10 cellular contexts compared by ENCODE assay signal in genomic region chr16:11677451-11677951, GRCh38. TPM values are rescaled to one million over a fixed set of nuclear protein-coding genes. Genes with fewer than 3 reads are reported as not detected.
DNase-seq lines count a peak whose midpoint lies in the region; ATAC-seq and TF ChIP-seq lines count a peak whose summit lies in the region.
"Had no signal": no experiment of that assay in that cellular context is flagged by ENCODE, and none has a peak within 500 bp of the region (broad histone marks: within the 10 kb centered on the region; RNA-seq: fewer than 3 reads in every experiment).

No MANE protein-coding gene starts in this region.

- H3K27me3 ChIP-seq in mammary epithelial cell (ENCODE audit: insufficient read depth, low read length) (no peaks in the 10 kb centered on the region), muscle layer of duodenum (ENCODE audit: low read depth, low read length) (no peaks in the 10 kb centered on the region)

- H3K9me3 Mint-ChIP-seq in natural killer cell = no peaks in the 10 kb centered on the region
- no peaks in the 10 kb centered on the region for H3K9me3 Mint-ChIP-seq in natural killer cell treated with Interleukin-12 subunit alpha and Interleukin-12 subunit beta and Interleukin-15 and Interleukin-18, amount 100 ng/mL, for 72 hours

- dilution Hi-C loops in mammary epithelial cell (cut with HindIII; ENCODE audit: low sequenced_read_pairs) = no loop called here

- peak overlapping the region in 1 of 2 donors; percentile 62 for H3K27ac Mint-ChIP-seq in natural killer cell
- peak overlapping the region in 1 of 2 donors; percentile 71 for H3K27ac Mint-ChIP-seq in natural killer cell treated with Interleukin-12 subunit alpha and Interleukin-12 subunit beta and Interleukin-15 and Interleukin-18, amount 100 ng/mL, for 72 hours

- in situ Hi-C loops in mammary epithelial cell (cut with MboI; ENCODE audit: low sequenced_read_pairs in 2 of 2) = no loop called here

- H3K9ac ChIP-seq in mammary epithelial cell (ENCODE audit: insufficient read depth, low read length) = no peak overlapping the region

- TF ChIP-seq CTCF in natural killer cell (IDR thresholded peaks at IDR 0.05) = no peak
- TF ChIP-seq CTCF in mammary epithelial cell (conservative IDR thresholded peaks at IDR 0.05 in 1 of 2, IDR thresholded peaks at IDR 0.05 in 1 of 2; ENCODE audit: extremely low read depth in 1 of 2, insufficient read depth in 1 of 2, low read depth in 1 of 2, low read length in 2 of 2) = no peak

- peak overlapping the region; percentile 74 for H3K4me2 ChIP-seq in mammary epithelial cell (ENCODE audit: insufficient read depth, low read depth, low read length)

- H3K9me3 ChIP-seq in mammary epithelial cell (replicated peaks; ENCODE audit: insufficient read depth, low read length) (no peaks in the 10 kb centered on the region), muscle layer of duodenum (ENCODE audit: control insufficient read depth in 1 of 2, low read length in 2 of 2) (no peaks in the 10 kb centered on the region)

- peaks cover 43% of the 10 kb centered on the region for H3K79me2 ChIP-seq in mammary epithelial cell (ENCODE audit: insufficient read depth, low read length)

- ATAC-seq in natural killer cell = no peak
- ATAC-seq in natural killer cell treated with Interleukin-12 subunit alpha and Interleukin-12 subunit beta and Interleukin-15 and Interleukin-18, amount 100 ng/mL, for 72 hours = no peak
- no peak for ATAC-seq in GM18520 (IDR thresholded peaks at IDR 0.05; ENCODE audit: unreplicated experiment)
- ATAC-seq in HG02763 (IDR thresholded peaks at IDR 0.05; ENCODE audit: unreplicated experiment) = no peak

- no TSS peak for BruUV-seq in mammary epithelial cell (replicated peaks; lab: Mats Ljungman, UMichigan)

- WGBS in mammary epithelial cell (ENCODE audit: low coverage, missing lambda C conversion rate) = 48% methylated on average over 9 of the region's 9 CpGs

- H3K36me3 Mint-ChIP-seq in natural killer cell = no peaks in the 10 kb centered on the region
- H3K36me3 Mint-ChIP-seq in natural killer cell treated with Interleukin-12 subunit alpha and Interleukin-12 subunit beta and Interleukin-15 and Interleukin-18, amount 100 ng/mL, for 72 hours = no peaks in the 10 kb centered on the region

- H3K27ac ChIP-seq in mammary epithelial cell (ENCODE audit: insufficient read depth, low read depth, low read length) (peak overlapping the region; percentile 30), muscle layer of duodenum (ENCODE audit: low read length) (peak overlapping the region; percentile 21)
- H3K27ac ChIP-seq: HL-60 had no signal

- intact Hi-C loops in natural killer cell (cut with micrococcal nuclease) = no loop called here
- intact Hi-C loops in mammary epithelial cell (cut with micrococcal nuclease) = loop anchor here (2.0 kb wide), 1 partner anchor 37 kb away; no protein-coding TSS in a partner anchor

- H4K20me1 ChIP-seq in mammary epithelial cell (ENCODE audit: insufficient read depth, low read length) = no peaks in the 10 kb centered on the region

- CTCF ChIA-PET in mammary epithelial cell (lab: Charles Lee; ENCODE audit: low non-redundant PET) = no interaction called here

- DNase-seq in natural killer cell = no peak
- DNase-seq in natural killer cell treated with Interleukin-12 subunit alpha and Interleukin-12 subunit beta and Interleukin-15 and Interleukin-18, amount 100 ng/mL, for 72 hours (ENCODE audit: low spot score) = no peak
- peak; percentile 31 for DNase-seq in mammary epithelial cell
- no peak for DNase-seq in NCI-H2196 (lab: John Stamatoyannopoulos, UW; ENCODE audit: unreplicated experiment)
- DNase-seq in activated CD8-positive, alpha-beta memory T cell treated with anti-CD3 and anti-CD28 coated beads, Interleukin-2, amount 50 U/mL, for 4 hours = no peak
- DNase-seq: foreskin melanocyte had no signal

- peaks cover 76% of the 10 kb centered on the region for H3K4me1 ChIP-seq in mammary epithelial cell (ENCODE audit: insufficient read depth, low read length)
- peaks cover 31 to 55% of the 10 kb centered on the region in 2 donors for H3K4me1 ChIP-seq in muscle layer of duodenum (ENCODE audit: control insufficient read depth in 1 of 2, insufficient read depth in 2 of 2, low read length in 2 of 2)

- peak overlapping the region; percentile 13 for H3K4me3 Mint-ChIP-seq in natural killer cell
- no peak overlapping the region for H3K4me3 Mint-ChIP-seq in natural killer cell treated with Interleukin-12 subunit alpha and Interleukin-12 subunit beta and Interleukin-15 and Interleukin-18, amount 100 ng/mL, for 72 hours

- H3K27me3 Mint-ChIP-seq in natural killer cell (ENCODE audit: low read depth in 2 of 2) = no peaks in the 10 kb centered on the region
- no peaks in the 10 kb centered on the region for H3K27me3 Mint-ChIP-seq in natural killer cell treated with Interleukin-12 subunit alpha and Interleukin-12 subunit beta and Interleukin-15 and Interleukin-18, amount 100 ng/mL, for 72 hours

- peaks cover 6% of the 10 kb centered on the region for H3K36me3 ChIP-seq in mammary epithelial cell (ENCODE audit: insufficient read depth, low read length)
- H3K36me3 ChIP-seq in muscle layer of duodenum (ENCODE audit: control insufficient read depth in 1 of 2, insufficient read depth in 2 of 2, low read length in 2 of 2) = peaks cover 25 to 45% of the 10 kb centered on the region in 2 donors

- peaks cover 10 to 26% of the 10 kb centered on the region in 2 donors for H3K4me1 Mint-ChIP-seq in natural killer cell
- peaks cover 21 to 31% of the 10 kb centered on the region in 2 donors for H3K4me1 Mint-ChIP-seq in natural killer cell treated with Interleukin-12 subunit alpha and Interleukin-12 subunit beta and Interleukin-15 and Interleukin-18, amount 100 ng/mL, for 72 hours (ENCODE audit: low read depth in 2 of 2)

- no peak overlapping the region for H2AFZ ChIP-seq in mammary epithelial cell (ENCODE audit: low read depth, low read length)

- H3K4me3 ChIP-seq in mammary epithelial cell (replicated peaks in 1 of 3; ENCODE audit: insufficient read depth in 1 of 3, low read depth in 2 of 3, low read length in 3 of 3) (no peak overlapping the region), muscle layer of duodenum (ENCODE audit: low read depth in 1 of 2, low read length in 2 of 2) (no peak overlapping the region)

RNA-seq across cellular contexts. Expression of gene SNN, which starts 9.2 kb away (rescaled TPM):
- total RNA-seq in natural killer cell (10 to 100 TPM in 2 of 3 donors, 1 to 10 TPM in 1; 5.3 to 20.0 (median 12.5) TPM), mammary epithelial cell (10 to 100 TPM; 14.2 to 32.7 TPM)
- total RNA-seq in natural killer cell treated with Interleukin-12 subunit alpha and Interleukin-12 subunit beta and Interleukin-15 and Interleukin-18, amount 100 ng/mL, for 72 hours = 1 to 10 TPM in 1 of 2 donors, under 1 TPM in 1; 0.43 to 1.1 TPM
- 14.2 TPM for polyA plus RNA-seq in mammary epithelial cell
- polyA minus RNA-seq in mammary epithelial cell = 13.4 TPM
